ENCODE assay signal across 10 cellular contexts in the genomic region with DNA sequence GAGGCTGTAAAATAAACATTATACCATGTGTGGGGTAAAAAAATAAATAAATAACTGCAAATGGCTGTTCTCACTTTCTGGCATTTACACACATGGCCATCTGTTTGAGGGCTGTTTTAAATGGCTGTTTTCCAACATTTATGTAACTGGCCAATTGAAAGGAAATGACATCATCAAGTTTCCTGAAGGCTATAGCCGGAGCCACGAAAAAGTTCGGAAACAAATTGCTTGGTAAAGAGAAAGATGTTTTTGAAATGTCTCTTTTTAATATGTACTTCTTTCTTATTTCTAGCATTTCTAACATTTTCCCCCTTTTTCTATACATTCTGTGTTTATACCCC.
DNase-seq lines count a peak whose midpoint lies in the region; ATAC-seq, FAIRE-seq and TF ChIP-seq lines count a peak whose summit lies in the region.
"Had no signal": no experiment of that assay in that cellular context is flagged by ENCODE, and none has a peak within 500 bp of the region (broad histone marks: within the 10 kb centered on the region; RNA-seq: fewer than 3 reads in every experiment).

No MANE protein-coding gene starts in this region.

- H3K27ac ChIP-seq in K562 (ENCODE audit: extremely low read depth, low read depth, low read length) (no peak overlapping the region), suprapubic skin (peak overlapping the region; percentile 62)

- intact Hi-C loops in K562 (cut with micrococcal nuclease) = no loop called here

- H3K36me3 ChIP-seq in K562 (ENCODE audit: control insufficient read depth, insufficient read depth, low read length) (no peaks in the 10 kb centered on the region), suprapubic skin (no peaks in the 10 kb centered on the region)

- TF ChIP-seq POLR2A in K562 (conservative IDR thresholded peaks at IDR 0.05) (no peak), suprapubic skin (IDR thresholded peaks at IDR 0.05) (no peak)

- DNase-seq in HS-27A (ENCODE audit: low read depth) (peak; percentile 86), K562 (ENCODE audit: extremely low read depth in 1 of 4, low spot score in 3 of 4) (no peak), left kidney (ENCODE audit: low read depth, low spot score) (peak; percentile 48), suprapubic skin (ENCODE audit: low spot score in 2 of 2) (no peak), HEK293T (ENCODE audit: extremely low spot score) (no peak), KG1 (lab: John Stamatoyannopoulos, UW) (no peak), NCI-H69 (lab: John Stamatoyannopoulos, UW) (no peak)
- DNase-seq: activated CD8-positive, alpha-beta memory T cell treated with anti-CD3 and anti-CD28 coated beads, Interleukin-2, amount 10 ng/mL, durations not matched to agents 7 days and 5 days had no signal

- H3K27me3 ChIP-seq in K562 (ENCODE audit: control insufficient read depth in 2 of 2, insufficient read depth in 2 of 2, low read length in 2 of 2) (no peaks in the 10 kb centered on the region; a peak in 1 of 5 replicates), suprapubic skin (no peaks in the 10 kb centered on the region)

- no peaks in the 10 kb centered on the region for H3K4me1 ChIP-seq in K562 (replicated peaks in 1 of 2; ENCODE audit: control insufficient read depth in 2 of 2, insufficient read depth in 2 of 2, low read length in 2 of 2)
- H3K4me1 ChIP-seq in suprapubic skin = peaks cover 14% of the 10 kb centered on the region

- BruUV-seq in K562 (replicated peaks; lab: Mats Ljungman, UMichigan) = no TSS peak

- TF ChIP-seq CTCF in K562 (IDR thresholded peaks at IDR 0.05 in 2 of 3, conservative IDR thresholded peaks at IDR 0.05 in 1 of 3; ENCODE audit: insufficient read depth in 2 of 3, low read depth in 1 of 3, low read length in 3 of 3) (no peak), suprapubic skin (IDR thresholded peaks at IDR 0.05) (no peak)

- TF ChIP-seq RAD21 in K562 (CRISPR knock-in tag; conservative IDR thresholded peaks at IDR 0.05 in 1 of 2, IDR thresholded peaks at IDR 0.05 in 1 of 2) = no peak

- CTCF ChIA-PET in K562 (lab: Yijun Ruan, JAX; ENCODE audit: low intra/inter-chr PET ratio) (no interaction called here), HEK293T (lab: Yijun Ruan, JAX) (no interaction called here)

- 15% methylated on average over 3 of the region's 3 CpGs for WGBS in K562 (ENCODE audit: insufficient coverage, low coverage, missing lambda C conversion rate)
- WGBS in suprapubic skin = 64% methylated on average over 3 of the region's 3 CpGs

- H3K4me3 ChIP-seq in K562 (no peak overlapping the region), suprapubic skin (no peak overlapping the region)

- no peak overlapping the region for H3K4me2 ChIP-seq in K562 (ENCODE audit: insufficient read depth, low read length)

- POLR2A ChIA-PET in K562 (lab: Yijun Ruan, JAX) (no interaction called here), HEK293T (lab: Yijun Ruan, JAX) (no interaction called here)

- no peak overlapping the region; the same call in 1 of the 2 replicates for H2AFZ ChIP-seq in K562 (ENCODE audit: low read depth, low read length)

- FAIRE-seq in K562 (lab: Jason Lieb, UNC) = no peak
- FAIRE-seq: H1 had no signal

- H3K9me3 ChIP-seq in K562 (replicated peaks; ENCODE audit: control insufficient read depth, insufficient read depth, low read depth, low read length) (no peaks in the 10 kb centered on the region), suprapubic skin (no peaks in the 10 kb centered on the region)

- no peak overlapping the region for H3K9ac ChIP-seq in K562 (ENCODE audit: insufficient read depth in 1 of 2, low read depth in 2 of 2, low read length in 2 of 2)

- TF ChIP-seq EP300 in K562 (IDR thresholded peaks at IDR 0.05; ENCODE audit: low read length) (no peak), suprapubic skin (IDR thresholded peaks at IDR 0.05) (no peak)

- in situ Hi-C loops in K562 (cut with MboI) = no loop called here

- no peaks in the 10 kb centered on the region for H3K9me1 ChIP-seq in K562 (ENCODE audit: control insufficient read depth, insufficient read depth, low read length)

- no peak for ATAC-seq in K562
- no peak for ATAC-seq in GM18873 (IDR thresholded peaks at IDR 0.05; ENCODE audit: low FRiP score, unreplicated experiment)
- ATAC-seq: activated CD8-positive, alpha-beta memory T cell treated with anti-CD3 and anti-CD28 coated beads, Interleukin-2, amount 10 ng/mL, durations not matched to agents 7 days and 5 days had no signal

- no peaks in the 10 kb centered on the region for H4K20me1 ChIP-seq in K562 (replicated peaks; ENCODE audit: control insufficient read depth, insufficient read depth, low read length)

- no peaks in the 10 kb centered on the region for H3K79me2 ChIP-seq in K562 (ENCODE audit: control insufficient read depth, insufficient read depth, low read length)

TF ChIP-seq in K562, 482 proteins besides CTCF, POLR2A, EP300 and RAD21:
- TF ChIP-seq L3MBTL2 (IDR thresholded peaks at IDR 0.05) (0 out of 2 replicates have a peak, but pooled peaks have one; percentile 15), GABPA (tag; conservative IDR thresholded peaks at IDR 0.05; ENCODE audit: low read depth) (peak; percentile 48; the same call in 1 of the 2 replicates), HDAC2 (IDR thresholded peaks at IDR 0.05) (no peak), ATF7 (IDR thresholded peaks at IDR 0.05) (peak; percentile 66; the same call in 1 of the 2 replicates)
- TF ChIP-seq, protein P1, sequence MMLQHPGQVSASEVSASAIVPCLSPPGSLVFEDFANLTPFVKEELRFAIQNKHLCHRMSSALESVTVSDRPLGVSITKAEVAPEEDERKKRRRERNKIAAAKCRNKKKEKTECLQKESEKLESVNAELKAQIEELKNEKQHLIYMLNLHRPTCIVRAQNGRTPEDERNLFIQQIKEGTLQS (IDR thresholded peaks at IDR 0.05) = peak; percentile 70
- TF ChIP-seq, protein P1 (CRISPR knock-in tag; conservative IDR thresholded peaks at IDR 0.05) = no peak

TF ChIP-seq in HEK293T, 16 proteins besides CTCF, POLR2A, EP300 and RAD21:
- TF ChIP-seq BHLHE40 (IDR thresholded peaks at IDR 0.05; ENCODE audit: borderline replicate concordance) (no peak), NFRKB (IDR thresholded peaks at IDR 0.05) (no peak), LEF1 (IDR thresholded peaks at IDR 0.05; ENCODE audit: borderline replicate concordance) (no peak), FOXM1 (IDR thresholded peaks at IDR 0.05; ENCODE audit: borderline replicate concordance) (no peak), HDGF (IDR thresholded peaks at IDR 0.05; ENCODE audit: borderline replicate concordance) (no peak), ARNT (IDR thresholded peaks at IDR 0.05) (no peak), TARDBP (IDR thresholded peaks at IDR 0.05) (no peak), FOXK2 (IDR thresholded peaks at IDR 0.05) (no peak), SP1 (IDR thresholded peaks at IDR 0.05) (no peak), SUZ12 (IDR thresholded peaks at IDR 0.05) (no peak), ELF4 (IDR thresholded peaks at IDR 0.05) (no peak)
- TF ChIP-seq, protein P2, sequence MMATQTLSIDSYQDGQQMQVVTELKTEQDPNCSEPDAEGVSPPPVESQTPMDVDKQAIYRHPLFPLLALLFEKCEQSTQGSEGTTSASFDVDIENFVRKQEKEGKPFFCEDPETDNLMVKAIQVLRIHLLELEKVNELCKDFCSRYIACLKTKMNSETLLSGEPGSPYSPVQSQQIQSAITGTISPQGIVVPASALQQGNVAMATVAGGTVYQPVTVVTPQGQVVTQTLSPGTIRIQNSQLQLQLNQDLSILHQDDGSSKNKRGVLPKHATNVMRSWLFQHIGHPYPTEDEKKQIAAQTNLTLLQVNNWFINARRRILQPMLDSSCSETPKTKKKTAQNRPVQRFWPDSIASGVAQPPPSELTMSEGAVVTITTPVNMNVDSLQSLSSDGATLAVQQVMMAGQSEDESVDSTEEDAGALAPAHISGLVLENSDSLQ (IDR thresholded peaks at IDR 0.05) = no peak

Comparison
In these comparisons a context has a peak if more than half of its experiments do, and no peak if none do; other contexts are left out.
1. DNase-seq: peak in HS-27A (single experiment) and left kidney (single experiment); none in K562 (0 of 4), suprapubic skin (0 of 2), HEK293T (single experiment), KG1 (single experiment) and NCI-H69 (single experiment).